ENCODE assay signal across 8 cellular contexts in the genomic region with DNA sequence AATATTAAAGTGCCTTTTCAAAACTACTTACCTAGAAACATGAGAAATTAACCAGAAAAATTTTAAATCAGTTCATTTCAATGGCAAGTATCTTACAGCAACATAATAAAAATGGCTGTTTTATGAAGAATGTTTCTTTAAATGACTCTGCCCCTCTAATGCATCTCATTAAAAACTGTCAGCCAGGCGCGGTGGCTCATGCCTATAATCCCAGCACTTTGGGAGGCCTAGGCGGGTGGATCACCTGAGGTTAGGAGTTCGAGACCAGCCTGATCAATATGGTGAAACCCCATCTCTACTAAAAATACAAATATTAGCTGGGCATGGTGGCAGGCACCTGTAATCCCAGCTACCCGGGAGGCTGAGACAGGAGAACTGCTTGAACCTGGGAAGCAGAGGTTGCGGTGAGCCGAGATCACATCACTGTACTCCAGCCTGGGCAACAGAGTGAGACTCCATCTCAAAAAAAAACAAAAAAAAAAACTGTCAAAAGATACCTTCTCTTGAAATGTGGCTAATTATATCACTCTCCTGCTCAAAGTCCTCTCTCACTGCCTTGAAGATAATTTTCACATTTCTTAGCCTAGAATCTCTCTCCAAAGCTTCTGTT. TPM values are rescaled to one million over a fixed set of nuclear protein-coding genes. Genes with fewer than 3 reads are reported as not detected.
DNase-seq lines count a peak whose midpoint lies in the region; ATAC-seq, FAIRE-seq and TF ChIP-seq lines count a peak whose summit lies in the region.
"Not testable (repeated sequence)": the region's sequence is repeated elsewhere in the genome, so short reads cannot be mapped to it uniquely, and the experiment has no call there.

No MANE protein-coding gene starts in this region.

- FAIRE-seq in astrocyte (lab: Jason Lieb, UNC): not testable (repeated sequence)

- H2AFZ ChIP-seq in ACC112 (ENCODE audit: low read length, unreplicated experiment); GM23248; PC-3 (ENCODE audit: low read length); astrocyte (ENCODE audit: low read depth, low read length); fibroblast of lung (ENCODE audit: low read length): not testable (repeated sequence)

- H4K20me1 ChIP-seq in GM23248 (ENCODE audit: insufficient read depth): peaks cover 50% of the 10 kb centered on the region
- peaks cover 46% of the 10 kb centered on the region for H4K20me1 ChIP-seq in PC-3 (ENCODE audit: low read length)
- peaks cover 86% of the 10 kb centered on the region for H4K20me1 ChIP-seq in astrocyte (ENCODE audit: insufficient read depth, low read length)
- H4K20me1 ChIP-seq in fibroblast of lung (ENCODE audit: control insufficient read depth, extremely low read depth, insufficient read depth, low read length): not testable (repeated sequence)

- not testable (repeated sequence) for DNase-seq in GM23248; PC-3; activated CD8-positive, alpha-beta T cell treated with anti-CD3 and anti-CD28 coated beads for 36 hours; astrocyte (ENCODE audit: low read depth); fibroblast of lung (ENCODE audit: low read depth in 2 of 2); naive thymus-derived CD8-positive, alpha-beta T cell; spleen

- not testable (repeated sequence) for TF ChIP-seq CTCF in PC-3 (conservative IDR thresholded peaks at IDR 0.05; ENCODE audit: low read depth, low read length); activated CD8-positive, alpha-beta T cell treated with anti-CD3 and anti-CD28 coated beads for 36 hours (IDR thresholded peaks at IDR 0.05); astrocyte (IDR thresholded peaks at IDR 0.05; ENCODE audit: insufficient read depth, low read depth, low read length); fibroblast of lung (conservative IDR thresholded peaks at IDR 0.05 in 1 of 2, IDR thresholded peaks at IDR 0.05 in 1 of 2; ENCODE audit: low read depth in 1 of 2, low read length in 2 of 2); spleen (IDR thresholded peaks at IDR 0.05 in 8 of 11, conservative IDR thresholded peaks at IDR 0.05 in 3 of 11)

- H3K9me3 ChIP-seq in GM23248 (ENCODE audit: low read depth); PC-3 (ENCODE audit: low read length); astrocyte (ENCODE audit: insufficient read depth, low read depth, low read length); fibroblast of lung (ENCODE audit: control insufficient read depth, insufficient read depth, low read depth, low read length); spleen: not testable (repeated sequence)

- H3K27me3 ChIP-seq in ACC112 (ENCODE audit: insufficient read depth, low read length); GM23248 (replicated peaks; ENCODE audit: insufficient read depth); PC-3 (ENCODE audit: low read length); astrocyte (ENCODE audit: insufficient read depth, low read length); fibroblast of lung (ENCODE audit: control insufficient read depth, insufficient read depth, low read length); spleen (replicated peaks in 1 of 7): not testable (repeated sequence)

- H3K9me2 ChIP-seq in GM23248 (ENCODE audit: insufficient read depth); PC-3 (replicated peaks; ENCODE audit: low read length): not testable (repeated sequence)

- peaks cover 94% of the 10 kb centered on the region for H3K79me2 ChIP-seq in ACC112 (ENCODE audit: control insufficient read depth, insufficient read depth, low read length, unreplicated experiment)
- H3K79me2 ChIP-seq in GM23248 (ENCODE audit: insufficient read depth): peaks cover 93% of the 10 kb centered on the region
- peaks cover 96% of the 10 kb centered on the region for H3K79me2 ChIP-seq in PC-3 (ENCODE audit: low read length)
- H3K79me2 ChIP-seq in astrocyte (ENCODE audit: insufficient read depth, low read length): peaks cover 96% of the 10 kb centered on the region
- H3K79me2 ChIP-seq in fibroblast of lung (ENCODE audit: control insufficient read depth, insufficient read depth, low read length): peaks cover 92% of the 10 kb centered on the region

- H3K36me3 ChIP-seq in ACC112 (ENCODE audit: insufficient read depth, low read length); GM23248 (ENCODE audit: low read depth); PC-3 (ENCODE audit: low read depth, low read length); astrocyte (ENCODE audit: insufficient read depth, low read length); fibroblast of lung (ENCODE audit: control insufficient read depth, insufficient read depth, low read length): not testable (repeated sequence)
- peaks cover 0 to 27% (median 0%) of the 10 kb centered on the region in 6 donors for H3K36me3 ChIP-seq in spleen

- H3K9ac ChIP-seq in GM23248 (peak overlapping the region; percentile 99; the same call in 1 of the 2 replicates), astrocyte (ENCODE audit: low read length) (peak overlapping the region; percentile 16)
- H3K9ac ChIP-seq in PC-3 (ENCODE audit: low read length); fibroblast of lung (ENCODE audit: insufficient read depth, low read length): not testable (repeated sequence)

- not testable (repeated sequence) for TF ChIP-seq POLR2A in spleen (IDR thresholded peaks at IDR 0.05)

- CTCF ChIA-PET in PC-3 (lab: Charles Lee); activated CD8-positive, alpha-beta T cell treated with anti-CD3 and anti-CD28 coated beads for 36 hours (lab: Charles Lee): not testable (repeated sequence)

- in situ Hi-C loops in GM23248 (cut with MboI): not testable (repeated sequence)

- H3F3A ChIP-seq in GM23248 (ENCODE audit: insufficient read depth): peaks cover 28% of the 10 kb centered on the region; the same call in 1 of the 2 replicates
- not testable (repeated sequence) for H3F3A ChIP-seq in PC-3 (ENCODE audit: low read length, unreplicated experiment)

- H3K27ac Mint-ChIP-seq in activated CD8-positive, alpha-beta T cell treated with anti-CD3 and anti-CD28 coated beads for 36 hours: peak overlapping the region; percentile 21
- peak overlapping the region; percentile 35 for H3K27ac Mint-ChIP-seq in astrocyte (ENCODE audit: unreplicated experiment)
- peak overlapping the region in 9 of 10 donors; percentile 2 to 91 (median 65) for H3K27ac Mint-ChIP-seq in naive thymus-derived CD8-positive, alpha-beta T cell

- not testable (repeated sequence) for H3K27me3 Mint-ChIP-seq in activated CD8-positive, alpha-beta T cell treated with anti-CD3 and anti-CD28 coated beads for 36 hours; astrocyte (ENCODE audit: low read depth, unreplicated experiment); naive thymus-derived CD8-positive, alpha-beta T cell

- H3K4me3 ChIP-seq in ACC112 (ENCODE audit: low read depth, low read length): peak overlapping the region; percentile 87
- peak overlapping the region; percentile 95 for H3K4me3 ChIP-seq in GM23248
- H3K4me3 ChIP-seq in PC-3 (ENCODE audit: low read length); astrocyte (ENCODE audit: insufficient read depth, low read depth, low read length): not testable (repeated sequence)
- peak overlapping the region in 2 of 4 experiments; percentile 87 to 99 for H3K4me3 ChIP-seq in fibroblast of lung (replicated peaks in 1 of 4; ENCODE audit: control extremely low read depth in 1 of 4, insufficient read depth in 1 of 4, low read depth in 3 of 4, low read length in 4 of 4)
- H3K4me3 ChIP-seq in spleen: peak overlapping the region in 2 of 8 donors; percentile 86 to 89

- peaks cover 58% of the 10 kb centered on the region for H3K4me1 Mint-ChIP-seq in activated CD8-positive, alpha-beta T cell treated with anti-CD3 and anti-CD28 coated beads for 36 hours (ENCODE audit: low read depth)
- peaks cover 25% of the 10 kb centered on the region for H3K4me1 Mint-ChIP-seq in astrocyte (ENCODE audit: low read depth, unreplicated experiment)
- peaks cover 14 to 82% (median 67%) of the 10 kb centered on the region in 4 donors for H3K4me1 Mint-ChIP-seq in naive thymus-derived CD8-positive, alpha-beta T cell

- intact Hi-C loops in PC-3 (cut with micrococcal nuclease); activated CD8-positive, alpha-beta T cell treated with anti-CD3 and anti-CD28 coated beads for 36 hours (cut with micrococcal nuclease); spleen (cut with DNase I; ENCODE audit: low total_unique reads): not testable (repeated sequence)

- WGBS in GM23248 (ENCODE audit: low coverage in 1 of 2, low lambda C conversion rate in 2 of 2, missing lambda C conversion rate in 2 of 2), 2 experiments: 81 to 85% methylated on average over 7 of the region's 7 CpGs
- 77 to 91% (median 90%) methylated on average over 7 of the region's 7 CpGs for WGBS in spleen, 5 donors

- not testable (repeated sequence) for H3K9me3 Mint-ChIP-seq in activated CD8-positive, alpha-beta T cell treated with anti-CD3 and anti-CD28 coated beads for 36 hours; astrocyte (ENCODE audit: unreplicated experiment); naive thymus-derived CD8-positive, alpha-beta T cell

- H3K36me3 Mint-ChIP-seq in activated CD8-positive, alpha-beta T cell treated with anti-CD3 and anti-CD28 coated beads for 36 hours (ENCODE audit: low read depth): peaks cover 59% of the 10 kb centered on the region
- H3K36me3 Mint-ChIP-seq in astrocyte (ENCODE audit: low read depth, unreplicated experiment): not testable (repeated sequence)
- peaks cover 0 to 21% (median 3%) of the 10 kb centered on the region in 3 donors for H3K36me3 Mint-ChIP-seq in naive thymus-derived CD8-positive, alpha-beta T cell

- peak overlapping the region; percentile 23; the same call in 1 of the 2 replicates for H3K27ac ChIP-seq in ACC112 (ENCODE audit: low read depth, low read length)
- H3K27ac ChIP-seq in GM23248: peak overlapping the region; percentile 92
- H3K27ac ChIP-seq in PC-3 (ENCODE audit: low read length); astrocyte (ENCODE audit: low read depth, low read length); fibroblast of lung (ENCODE audit: insufficient read depth, low read length): not testable (repeated sequence)
- peak overlapping the region in 5 of 8 donors; percentile 3 to 99 (median 41) for H3K27ac ChIP-seq in spleen

- POLR2A ChIA-PET in PC-3 (lab: Charles Lee; ENCODE audit: unreplicated experiment); activated CD8-positive, alpha-beta T cell treated with anti-CD3 and anti-CD28 coated beads for 36 hours (lab: Charles Lee): not testable (repeated sequence)
- POLR2A ChIA-PET in naive thymus-derived CD8-positive, alpha-beta T cell (lab: Charles Lee): interaction anchor here (0.7 to 1.2 kb wide), 3 partner anchors 17 to 83 kb away, joined by 3 to 5 read pairs (median 4); a partner anchor contains a TSS

- peak overlapping the region; percentile 95 for H3K4me3 Mint-ChIP-seq in activated CD8-positive, alpha-beta T cell treated with anti-CD3 and anti-CD28 coated beads for 36 hours
- H3K4me3 Mint-ChIP-seq in astrocyte (ENCODE audit: unreplicated experiment): peak overlapping the region; percentile 45
- H3K4me3 Mint-ChIP-seq in naive thymus-derived CD8-positive, alpha-beta T cell: peak overlapping the region in 9 of 10 donors; percentile 57 to 98 (median 85)

- not testable (repeated sequence) for BruUV-seq in PC-3 (replicated peaks; lab: Mats Ljungman, UMichigan)

- H3K4me1 ChIP-seq in ACC112 (ENCODE audit: control insufficient read depth, insufficient read depth, low read length, unreplicated experiment) (peaks cover 25% of the 10 kb centered on the region), GM23248 (ENCODE audit: insufficient read depth) (peaks cover 32% of the 10 kb centered on the region), PC-3 (ENCODE audit: insufficient read depth, low read length) (peaks cover 19% of the 10 kb centered on the region), astrocyte (ENCODE audit: insufficient read depth, low read length) (peaks cover 14% of the 10 kb centered on the region), spleen (peaks cover 37 to 88% (median 74%) of the 10 kb centered on the region in 6 donors)
- not testable (repeated sequence) for H3K4me1 ChIP-seq in fibroblast of lung (ENCODE audit: control insufficient read depth, extremely low read depth, insufficient read depth, low read length)

- H3K4me2 ChIP-seq in GM23248 (ENCODE audit: unreplicated experiment) (peak overlapping the region; percentile 88), PC-3 (ENCODE audit: low read length) (peak overlapping the region; percentile 91; the same call in 1 of the 2 replicates), astrocyte (ENCODE audit: low read length) (peak overlapping the region; percentile 85), fibroblast of lung (ENCODE audit: extremely low read depth, insufficient read depth, low read length) (peak overlapping the region; percentile 92)

- ATAC-seq in PC-3; activated CD8-positive, alpha-beta T cell treated with anti-CD3 and anti-CD28 coated beads for 36 hours; naive thymus-derived CD8-positive, alpha-beta T cell: not testable (repeated sequence)

RNA-seq across cellular contexts. Expression of a gene that starts 4.3 kb away (rescaled TPM):
- 311 and 350 TPM in 2 replicates for total RNA-seq in GM23248 (2014; rRNA removed; shearing (Covaris generic))
- polyA plus RNA-seq in GM23248 (2016; fragmentation: Nextera tagmentation; extraction: Ambion mirVana): 195 and 206 TPM in 2 replicates
- 94.7 and 122 TPM in 2 replicates for total RNA-seq in PC-3 (2014; rRNA removed)
- total RNA-seq in activated CD8-positive, alpha-beta T cell treated with anti-CD3 and anti-CD28 coated beads for 36 hours: 100 to 1,000 TPM; 288 to 291 TPM
- total RNA-seq in astrocyte: 267 and 280 TPM in 2 replicates
- 474 and 483 TPM in 2 replicates for total RNA-seq in fibroblast of lung
- 287 and 291 TPM in 2 replicates for polyA plus RNA-seq in fibroblast of lung
- polyA plus RNA-seq in fibroblast of lung (2012): 212 and 215 TPM in 2 replicates
- polyA minus RNA-seq in fibroblast of lung (ENCODE audit: low replicate concordance): 29.3 and 36.2 TPM in 2 replicates
- total RNA-seq in naive thymus-derived CD8-positive, alpha-beta T cell: 100 to 1,000 TPM; 122 to 130 TPM
- 100 to 1,000 TPM; 145 to 171 (median 157) TPM for polyA plus RNA-seq in naive thymus-derived CD8-positive, alpha-beta T cell
- 100 to 1,000 TPM; 190 to 272 (median 211) TPM for total RNA-seq in spleen
- polyA plus RNA-seq in spleen: 100 to 1,000 TPM; 100 to 152 (median 146) TPM

Comparison
In these comparisons a context has a peak if more than half of its experiments do, and no peak if none do; other contexts are left out.
1. H3K4me3 Mint-ChIP-seq: peak in every context shown above with its lines; median percentile 95 in activated CD8-positive, alpha-beta T cell treated with anti-CD3 and anti-CD28 coated beads for 36 hours; 85 in naive thymus-derived CD8-positive, alpha-beta T cell; 45 in astrocyte.